In genomic region chr14:106506901-106507305, GRCh38 we compare ENCODE assay signal across 13 cellular contexts.
DNase-seq lines count a peak whose midpoint lies in the region; ATAC-seq and TF ChIP-seq lines count a peak whose summit lies in the region.
"Had no signal": no experiment of that assay in that cellular context is flagged by ENCODE, and none has a peak within 500 bp of the region (broad histone marks: within the 10 kb centered on the region; RNA-seq: fewer than 3 reads in every experiment).

No MANE protein-coding gene starts in this region.

- H3K9me3 Mint-ChIP-seq in CD4-positive, alpha-beta T cell: no peaks in the 10 kb centered on the region
- no peaks in the 10 kb centered on the region for H3K9me3 Mint-ChIP-seq in natural killer cell

- no peaks in the 10 kb centered on the region for H3K27me3 ChIP-seq in CD4-positive, alpha-beta T cell (ENCODE audit: control insufficient read depth, insufficient read depth, low read length)
- H3K27me3 ChIP-seq: brain microvascular endothelial cell, ovary, testis had no signal

- peak overlapping the region; percentile 98 for H3K27ac Mint-ChIP-seq in CD4-positive, alpha-beta T cell
- peak overlapping the region; percentile 87 to 90 for H3K27ac Mint-ChIP-seq in natural killer cell
- H3K27ac Mint-ChIP-seq: WTC11 had no signal

- TF ChIP-seq CTCF in CD4-positive, alpha-beta T cell (IDR thresholded peaks at IDR 0.05): no peak
- TF ChIP-seq CTCF in natural killer cell (IDR thresholded peaks at IDR 0.05): no peak

- H3K4me1 Mint-ChIP-seq in CD4-positive, alpha-beta T cell (ENCODE audit: low read depth): peaks cover 71% of the 10 kb centered on the region
- peaks cover 81% of the 10 kb centered on the region in 2 donors for H3K4me1 Mint-ChIP-seq in natural killer cell
- H3K4me1 Mint-ChIP-seq: WTC11 had no signal

- no peaks in the 10 kb centered on the region for H3K36me3 Mint-ChIP-seq in CD4-positive, alpha-beta T cell (ENCODE audit: low read depth)
- H3K36me3 Mint-ChIP-seq in natural killer cell: no peaks in the 10 kb centered on the region

- H3K9me3 ChIP-seq in CD4-positive, alpha-beta T cell (ENCODE audit: control insufficient read depth, low read length): no peaks in the 10 kb centered on the region
- H3K9me3 ChIP-seq: ovary, testis had no signal

- H3K4me3 Mint-ChIP-seq in CD4-positive, alpha-beta T cell: peak overlapping the region; percentile 85
- H3K4me3 Mint-ChIP-seq in natural killer cell: peak overlapping the region; percentile 89
- H3K4me3 Mint-ChIP-seq: WTC11 had no signal

- ATAC-seq in CD4-positive, alpha-beta T cell (ENCODE audit: poor library complexity): peak; percentile 65
- ATAC-seq in natural killer cell (peak; percentile 71 to 83 (median 81)), HG03460 (IDR thresholded peaks at IDR 0.05; ENCODE audit: unreplicated experiment) (no peak)
- ATAC-seq: WTC11 had no signal

- no peaks in the 10 kb centered on the region for H3K27me3 Mint-ChIP-seq in CD4-positive, alpha-beta T cell
- peaks cover 0 to 5% of the 10 kb centered on the region in 2 donors for H3K27me3 Mint-ChIP-seq in natural killer cell (ENCODE audit: low read depth in 2 of 2)

- H3K27ac ChIP-seq in CD4-positive, alpha-beta T cell (ENCODE audit: low read depth, low read length): peak overlapping the region; percentile 82
- H3K27ac ChIP-seq: brain microvascular endothelial cell, ovary, testis had no signal

- CTCF ChIA-PET in CD4-positive, alpha-beta T cell (lab: Charles Lee): interaction anchor here (0.6 to 5.0 kb wide), 7 partner anchors 9 to 90 kb away, joined by 3 to 25 read pairs (median 5); no protein-coding TSS in a partner anchor

- DNase-seq in CD4-positive, alpha-beta T cell: peak; percentile 28 to 71 (median 43)
- DNase-seq in activated CD4-positive, CD25-positive, alpha-beta regulatory T cell treated with anti-CD3 and anti-CD28 coated beads, Interleukin-2, amount 50 U/mL, for 72 hours: peak; percentile 37
- peak; percentile 37 for DNase-seq in activated effector memory CD4-positive, alpha-beta T cell treated with Interleukin-2 at 50 U/mL for 16 hours
- DNase-seq in natural killer cell (peak; percentile 55), COLO668 (lab: John Stamatoyannopoulos, UW; ENCODE audit: unreplicated experiment) (no peak), NOMO-1 treated with DMSO at 0.1 percent for 48 hours (lab: John Stamatoyannopoulos, UW; ENCODE audit: unreplicated experiment) (no peak), RPMI8226 (no peak)
- DNase-seq: brain microvascular endothelial cell, head of caudate nucleus, ovary, testis had no signal

- POLR2A ChIA-PET in CD4-positive, alpha-beta T cell (lab: Charles Lee): interaction anchor here (0.6 to 2.4 kb wide), 10 partner anchors 11 to 337 kb away, joined by 3 to 9 read pairs (median 4); no protein-coding TSS in a partner anchor

- intact Hi-C loops in CD4-positive, alpha-beta T cell (cut with DNase I, micrococcal nuclease): loop anchor here in 1 of 2 experiments (1.0 to 2.0 kb wide), 2 partner anchors 11 to 332 kb away; no protein-coding TSS in a partner anchor
- intact Hi-C loops in natural killer cell (cut with micrococcal nuclease): loop anchor here (10.0 kb wide), 2 partner anchors 228 to 322 kb away; no protein-coding TSS in a partner anchor

Comparison
In these comparisons a context has a peak if more than half of its experiments do, and no peak if none do; other contexts are left out.
1. DNase-seq: peak in CD4-positive, alpha-beta T cell (10 of 10), activated CD4-positive, CD25-positive, alpha-beta regulatory T cell treated with anti-CD3 and anti-CD28 coated beads, Interleukin-2, amount 50 U/mL, for 72 hours (single experiment), activated effector memory CD4-positive, alpha-beta T cell treated with Interleukin-2 at 50 U/mL for 16 hours (single experiment) and natural killer cell (single experiment); none in COLO668 (single experiment), NOMO-1 treated with DMSO at 0.1 percent for 48 hours (single experiment) and RPMI8226 (single experiment).